In the genomic region with DNA sequence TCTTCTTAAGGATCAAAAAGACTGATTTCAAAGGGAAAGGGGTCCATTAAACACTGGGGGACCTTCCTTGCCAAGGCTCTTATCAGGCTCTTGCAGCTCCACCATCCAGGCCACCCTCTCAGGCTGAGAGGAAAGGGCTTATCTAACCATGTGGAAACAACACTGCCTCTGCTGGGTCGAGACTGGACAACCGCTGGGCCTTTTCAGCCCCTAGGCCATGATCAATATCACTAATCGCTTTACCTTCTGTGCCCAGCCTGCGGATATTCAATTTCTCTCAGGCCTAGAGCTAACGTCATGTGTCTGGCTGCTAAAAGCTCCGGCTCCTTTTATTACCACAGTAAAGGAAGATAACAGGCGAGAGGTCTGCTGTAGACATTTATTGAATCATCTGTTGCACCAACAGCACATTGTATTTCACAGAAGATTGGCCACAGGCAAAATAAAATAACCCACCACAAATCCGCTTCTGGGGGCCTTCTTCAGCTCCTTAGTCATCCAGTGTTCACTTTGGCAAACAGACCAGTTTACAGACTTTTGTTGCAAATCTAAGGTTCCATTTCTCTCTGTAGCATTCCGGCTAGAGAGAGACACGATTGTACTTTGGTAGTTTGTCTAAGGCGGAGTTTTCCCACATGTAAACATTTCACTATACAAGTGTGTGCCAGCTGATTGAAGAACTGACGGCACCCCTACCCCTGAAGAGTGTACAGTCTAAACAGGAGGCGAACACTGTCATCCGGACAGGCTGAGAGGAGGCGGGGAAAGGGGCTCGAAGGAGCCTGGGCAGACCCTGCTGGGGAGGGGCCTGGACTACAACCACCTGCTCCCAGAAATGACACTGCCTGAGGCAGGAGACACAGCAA, we compare ENCODE assay signal across 1 cellular context.
TF ChIP-seq lines count a peak whose summit lies in the region.

No MANE protein-coding gene starts in this region.

TF ChIP-seq in HepG2, 621 proteins besides CTCF, POLR2A, EP300 and RAD21 (continued from another document and continues in another):
- TF ChIP-seq FOXM1 (CRISPR knock-in tag; IDR thresholded peaks at IDR 0.05) = no peak
- TF ChIP-seq, protein P1, sequence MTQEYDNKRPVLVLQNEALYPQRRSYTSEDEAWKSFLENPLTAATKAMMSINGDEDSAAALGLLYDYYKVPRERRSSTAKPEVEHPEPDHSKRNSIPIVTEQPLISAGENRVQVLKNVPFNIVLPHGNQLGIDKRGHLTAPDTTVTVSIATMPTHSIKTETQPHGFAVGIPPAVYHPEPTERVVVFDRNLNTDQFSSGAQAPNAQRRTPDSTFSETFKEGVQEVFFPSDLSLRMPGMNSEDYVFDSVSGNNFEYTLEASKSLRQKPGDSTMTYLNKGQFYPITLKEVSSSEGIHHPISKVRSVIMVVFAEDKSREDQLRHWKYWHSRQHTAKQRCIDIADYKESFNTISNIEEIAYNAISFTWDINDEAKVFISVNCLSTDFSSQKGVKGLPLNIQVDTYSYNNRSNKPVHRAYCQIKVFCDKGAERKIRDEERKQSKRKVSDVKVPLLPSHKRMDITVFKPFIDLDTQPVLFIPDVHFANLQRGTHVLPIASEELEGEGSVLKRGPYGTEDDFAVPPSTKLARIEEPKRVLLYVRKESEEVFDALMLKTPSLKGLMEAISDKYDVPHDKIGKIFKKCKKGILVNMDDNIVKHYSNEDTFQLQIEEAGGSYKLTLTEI (CRISPR knock-in tag; conservative IDR thresholded peaks at IDR 0.05) = no peak
- TF ChIP-seq ZSCAN31 (CRISPR knock-in tag; IDR thresholded peaks at IDR 0.05; ENCODE audit: low read depth) = no peak
- TF ChIP-seq, protein P2, sequence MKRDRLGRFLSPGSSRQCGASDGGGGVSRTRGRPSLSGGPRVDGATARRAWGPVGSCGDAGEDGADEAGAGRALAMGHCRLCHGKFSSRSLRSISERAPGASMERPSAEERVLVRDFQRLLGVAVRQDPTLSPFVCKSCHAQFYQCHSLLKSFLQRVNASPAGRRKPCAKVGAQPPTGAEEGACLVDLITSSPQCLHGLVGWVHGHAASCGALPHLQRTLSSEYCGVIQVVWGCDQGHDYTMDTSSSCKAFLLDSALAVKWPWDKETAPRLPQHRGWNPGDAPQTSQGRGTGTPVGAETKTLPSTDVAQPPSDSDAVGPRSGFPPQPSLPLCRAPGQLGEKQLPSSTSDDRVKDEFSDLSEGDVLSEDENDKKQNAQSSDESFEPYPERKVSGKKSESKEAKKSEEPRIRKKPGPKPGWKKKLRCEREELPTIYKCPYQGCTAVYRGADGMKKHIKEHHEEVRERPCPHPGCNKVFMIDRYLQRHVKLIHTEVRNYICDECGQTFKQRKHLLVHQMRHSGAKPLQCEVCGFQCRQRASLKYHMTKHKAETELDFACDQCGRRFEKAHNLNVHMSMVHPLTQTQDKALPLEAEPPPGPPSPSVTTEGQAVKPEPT (CRISPR knock-in tag; IDR thresholded peaks at IDR 0.05; ENCODE audit: low read depth) = no peak
- TF ChIP-seq POLR2G (IDR thresholded peaks at IDR 0.05; ENCODE audit: low read depth, low read length) = no peak
- TF ChIP-seq, protein P3, sequence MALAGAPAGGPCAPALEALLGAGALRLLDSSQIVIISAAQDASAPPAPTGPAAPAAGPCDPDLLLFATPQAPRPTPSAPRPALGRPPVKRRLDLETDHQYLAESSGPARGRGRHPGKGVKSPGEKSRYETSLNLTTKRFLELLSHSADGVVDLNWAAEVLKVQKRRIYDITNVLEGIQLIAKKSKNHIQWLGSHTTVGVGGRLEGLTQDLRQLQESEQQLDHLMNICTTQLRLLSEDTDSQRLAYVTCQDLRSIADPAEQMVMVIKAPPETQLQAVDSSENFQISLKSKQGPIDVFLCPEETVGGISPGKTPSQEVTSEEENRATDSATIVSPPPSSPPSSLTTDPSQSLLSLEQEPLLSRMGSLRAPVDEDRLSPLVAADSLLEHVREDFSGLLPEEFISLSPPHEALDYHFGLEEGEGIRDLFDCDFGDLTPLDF (CRISPR knock-in tag; IDR thresholded peaks at IDR 0.05) = no peak
- TF ChIP-seq, protein P4, sequence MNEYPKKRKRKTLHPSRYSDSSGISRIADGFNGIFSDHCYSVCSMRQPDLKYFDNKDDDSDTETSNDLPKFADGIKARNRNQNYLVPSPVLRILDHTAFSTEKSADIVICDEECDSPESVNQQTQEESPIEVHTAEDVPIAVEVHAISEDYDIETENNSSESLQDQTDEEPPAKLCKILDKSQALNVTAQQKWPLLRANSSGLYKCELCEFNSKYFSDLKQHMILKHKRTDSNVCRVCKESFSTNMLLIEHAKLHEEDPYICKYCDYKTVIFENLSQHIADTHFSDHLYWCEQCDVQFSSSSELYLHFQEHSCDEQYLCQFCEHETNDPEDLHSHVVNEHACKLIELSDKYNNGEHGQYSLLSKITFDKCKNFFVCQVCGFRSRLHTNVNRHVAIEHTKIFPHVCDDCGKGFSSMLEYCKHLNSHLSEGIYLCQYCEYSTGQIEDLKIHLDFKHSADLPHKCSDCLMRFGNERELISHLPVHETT (CRISPR knock-in tag; conservative IDR thresholded peaks at IDR 0.05) = no peak
- TF ChIP-seq XRCC5 (optimal IDR thresholded peaks at IDR 0.05; ENCODE audit: low read length) = peak; percentile 74
- no peak for TF ChIP-seq NR3C1 (CRISPR knock-in tag; IDR thresholded peaks at IDR 0.05)
- TF ChIP-seq, protein P5, sequence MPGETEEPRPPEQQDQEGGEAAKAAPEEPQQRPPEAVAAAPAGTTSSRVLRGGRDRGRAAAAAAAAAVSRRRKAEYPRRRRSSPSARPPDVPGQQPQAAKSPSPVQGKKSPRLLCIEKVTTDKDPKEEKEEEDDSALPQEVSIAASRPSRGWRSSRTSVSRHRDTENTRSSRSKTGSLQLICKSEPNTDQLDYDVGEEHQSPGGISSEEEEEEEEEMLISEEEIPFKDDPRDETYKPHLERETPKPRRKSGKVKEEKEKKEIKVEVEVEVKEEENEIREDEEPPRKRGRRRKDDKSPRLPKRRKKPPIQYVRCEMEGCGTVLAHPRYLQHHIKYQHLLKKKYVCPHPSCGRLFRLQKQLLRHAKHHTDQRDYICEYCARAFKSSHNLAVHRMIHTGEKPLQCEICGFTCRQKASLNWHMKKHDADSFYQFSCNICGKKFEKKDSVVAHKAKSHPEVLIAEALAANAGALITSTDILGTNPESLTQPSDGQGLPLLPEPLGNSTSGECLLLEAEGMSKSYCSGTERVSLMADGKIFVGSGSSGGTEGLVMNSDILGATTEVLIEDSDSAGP (CRISPR knock-in tag; IDR thresholded peaks at IDR 0.05; ENCODE audit: borderline replicate concordance) = peak; percentile 10; the same call in 1 of the 2 replicates
- no peak for TF ChIP-seq ZBTB8A (CRISPR knock-in tag; IDR thresholded peaks at IDR 0.05; ENCODE audit: borderline replicate concordance, low read depth)
- TF ChIP-seq GTF2F1 (IDR thresholded peaks at IDR 0.05; ENCODE audit: low read length) = no peak
- no peak for TF ChIP-seq ZNF788 (CRISPR knock-in tag; IDR thresholded peaks at IDR 0.05; ENCODE audit: borderline replicate concordance)
- no peak for TF ChIP-seq GZF1 (CRISPR knock-in tag; IDR thresholded peaks at IDR 0.05)
- TF ChIP-seq TBL1XR1 (IDR thresholded peaks at IDR 0.05; ENCODE audit: borderline replicate concordance, low read length, partially characterized antibody) = no peak
- no peak for TF ChIP-seq NAIF1 (CRISPR knock-in tag; IDR thresholded peaks at IDR 0.05; ENCODE audit: borderline replicate concordance)
- TF ChIP-seq ZFX (CRISPR knock-in tag; IDR thresholded peaks at IDR 0.05; ENCODE audit: low read depth) = peak; percentile 58; the same call in 1 of the 2 replicates
- TF ChIP-seq, protein P6, sequence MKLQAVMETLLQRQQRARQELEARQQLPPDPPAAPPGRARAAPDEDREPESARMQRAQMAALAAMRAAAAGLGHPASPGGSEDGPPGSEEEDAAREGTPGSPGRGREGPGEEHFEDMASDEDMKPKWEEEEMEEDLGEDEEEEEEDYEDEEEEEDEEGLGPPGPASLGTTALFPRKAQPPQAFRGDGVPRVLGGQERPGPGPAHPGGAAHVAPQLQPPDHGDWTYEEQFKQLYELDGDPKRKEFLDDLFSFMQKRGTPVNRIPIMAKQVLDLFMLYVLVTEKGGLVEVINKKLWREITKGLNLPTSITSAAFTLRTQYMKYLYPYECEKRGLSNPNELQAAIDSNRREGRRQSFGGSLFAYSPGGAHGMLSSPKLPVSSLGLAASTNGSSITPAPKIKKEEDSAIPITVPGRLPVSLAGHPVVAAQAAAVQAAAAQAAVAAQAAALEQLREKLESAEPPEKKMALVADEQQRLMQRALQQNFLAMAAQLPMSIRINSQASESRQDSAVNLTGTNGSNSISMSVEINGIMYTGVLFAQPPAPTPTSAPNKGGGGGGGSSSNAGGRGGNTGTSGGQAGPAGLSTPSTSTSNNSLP (IDR thresholded peaks at IDR 0.05; ENCODE audit: low read depth, low read length) = no peak
- TF ChIP-seq HDAC1 (CRISPR knock-in tag; IDR thresholded peaks at IDR 0.05) = peak; percentile 85
- TF ChIP-seq, protein P7, sequence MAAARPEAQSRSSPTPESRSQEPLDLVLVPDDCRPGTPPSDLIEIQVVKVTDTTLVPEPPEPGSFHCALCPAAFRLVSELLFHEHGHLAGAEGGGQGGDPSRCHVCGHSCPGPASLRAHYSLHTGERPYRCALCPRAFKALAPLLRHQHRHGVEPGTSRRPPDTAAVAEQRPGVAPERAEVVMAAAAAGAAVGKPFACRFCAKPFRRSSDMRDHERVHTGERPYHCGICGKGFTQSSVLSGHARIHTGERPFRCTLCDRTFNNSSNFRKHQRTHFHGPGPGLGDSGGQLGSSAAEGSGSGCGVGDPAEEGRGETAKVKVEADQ (CRISPR knock-in tag; IDR thresholded peaks at IDR 0.05; ENCODE audit: borderline replicate concordance) = no peak
- TF ChIP-seq, protein P8, sequence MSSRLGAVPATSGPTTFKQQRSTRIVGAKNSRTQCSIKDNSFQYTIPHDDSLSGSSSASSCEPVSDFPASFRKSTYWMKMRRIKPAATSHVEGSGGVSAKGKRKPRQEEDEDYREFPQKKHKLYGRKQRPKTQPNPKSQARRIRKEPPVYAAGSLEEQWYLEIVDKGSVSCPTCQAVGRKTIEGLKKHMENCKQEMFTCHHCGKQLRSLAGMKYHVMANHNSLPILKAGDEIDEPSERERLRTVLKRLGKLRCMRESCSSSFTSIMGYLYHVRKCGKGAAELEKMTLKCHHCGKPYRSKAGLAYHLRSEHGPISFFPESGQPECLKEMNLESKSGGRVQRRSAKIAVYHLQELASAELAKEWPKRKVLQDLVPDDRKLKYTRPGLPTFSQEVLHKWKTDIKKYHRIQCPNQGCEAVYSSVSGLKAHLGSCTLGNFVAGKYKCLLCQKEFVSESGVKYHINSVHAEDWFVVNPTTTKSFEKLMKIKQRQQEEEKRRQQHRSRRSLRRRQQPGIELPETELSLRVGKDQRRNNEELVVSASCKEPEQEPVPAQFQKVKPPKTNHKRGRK (CRISPR knock-in tag; IDR thresholded peaks at IDR 0.05) = no peak
- no peak for TF ChIP-seq SP1 (IDR thresholded peaks at IDR 0.05)
- no peak for TF ChIP-seq SP1 (CRISPR knock-in tag; IDR thresholded peaks at IDR 0.05)
- TF ChIP-seq IRF2 (CRISPR knock-in tag; IDR thresholded peaks at IDR 0.05) = no peak; the same call in 1 of the 2 replicates
- TF ChIP-seq MAFF (IDR thresholded peaks at IDR 0.05; ENCODE audit: low read depth, low read length) = no peak
- TF ChIP-seq, protein P9, sequence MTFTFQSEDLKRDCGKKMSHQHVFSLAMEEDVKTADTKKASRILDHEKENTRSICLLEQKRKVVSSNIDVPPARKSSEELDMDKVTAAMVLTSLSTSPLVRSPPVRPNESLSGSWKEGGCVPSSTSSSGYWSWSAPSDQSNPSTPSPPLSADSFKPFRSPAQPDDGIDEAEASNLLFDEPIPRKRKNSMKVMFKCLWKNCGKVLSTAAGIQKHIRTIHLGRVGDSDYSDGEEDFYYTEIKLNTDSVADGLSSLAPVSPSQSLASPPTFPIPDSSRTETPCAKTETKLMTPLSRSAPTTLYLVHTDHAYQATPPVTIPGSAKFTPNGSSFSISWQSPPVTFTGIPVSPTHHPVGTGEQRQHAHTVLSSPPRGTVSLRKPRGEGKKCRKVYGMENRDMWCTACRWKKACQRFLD (CRISPR knock-in tag; IDR thresholded peaks at IDR 0.05; ENCODE audit: borderline replicate concordance) = no peak
- TF ChIP-seq ZFAT (CRISPR knock-in tag; conservative IDR thresholded peaks at IDR 0.05) = no peak
- TF ChIP-seq ZNF234 (CRISPR knock-in tag; conservative IDR thresholded peaks at IDR 0.05) = no peak
- no peak for TF ChIP-seq FOXJ3 (CRISPR knock-in tag; IDR thresholded peaks at IDR 0.05; ENCODE audit: borderline replicate concordance)
- TF ChIP-seq, protein P10, sequence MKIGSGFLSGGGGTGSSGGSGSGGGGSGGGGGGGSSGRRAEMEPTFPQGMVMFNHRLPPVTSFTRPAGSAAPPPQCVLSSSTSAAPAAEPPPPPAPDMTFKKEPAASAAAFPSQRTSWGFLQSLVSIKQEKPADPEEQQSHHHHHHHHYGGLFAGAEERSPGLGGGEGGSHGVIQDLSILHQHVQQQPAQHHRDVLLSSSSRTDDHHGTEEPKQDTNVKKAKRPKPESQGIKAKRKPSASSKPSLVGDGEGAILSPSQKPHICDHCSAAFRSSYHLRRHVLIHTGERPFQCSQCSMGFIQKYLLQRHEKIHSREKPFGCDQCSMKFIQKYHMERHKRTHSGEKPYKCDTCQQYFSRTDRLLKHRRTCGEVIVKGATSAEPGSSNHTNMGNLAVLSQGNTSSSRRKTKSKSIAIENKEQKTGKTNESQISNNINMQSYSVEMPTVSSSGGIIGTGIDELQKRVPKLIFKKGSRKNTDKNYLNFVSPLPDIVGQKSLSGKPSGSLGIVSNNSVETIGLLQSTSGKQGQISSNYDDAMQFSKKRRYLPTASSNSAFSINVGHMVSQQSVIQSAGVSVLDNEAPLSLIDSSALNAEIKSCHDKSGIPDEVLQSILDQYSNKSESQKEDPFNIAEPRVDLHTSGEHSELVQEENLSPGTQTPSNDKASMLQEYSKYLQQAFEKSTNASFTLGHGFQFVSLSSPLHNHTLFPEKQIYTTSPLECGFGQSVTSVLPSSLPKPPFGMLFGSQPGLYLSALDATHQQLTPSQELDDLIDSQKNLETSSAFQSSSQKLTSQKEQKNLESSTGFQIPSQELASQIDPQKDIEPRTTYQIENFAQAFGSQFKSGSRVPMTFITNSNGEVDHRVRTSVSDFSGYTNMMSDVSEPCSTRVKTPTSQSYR (CRISPR knock-in tag; IDR thresholded peaks at IDR 0.05; ENCODE audit: borderline replicate concordance) = no peak
- TF ChIP-seq ZNF790 (CRISPR knock-in tag; IDR thresholded peaks at IDR 0.05; ENCODE audit: borderline replicate concordance) = no peak
- TF ChIP-seq KAT8 (CRISPR knock-in tag; IDR thresholded peaks at IDR 0.05) = no peak
- no peak for TF ChIP-seq NFKBIZ (CRISPR knock-in tag; IDR thresholded peaks at IDR 0.05)
- no peak for TF ChIP-seq ZNF33A (CRISPR knock-in tag; IDR thresholded peaks at IDR 0.05; ENCODE audit: borderline replicate concordance)
- no peak for TF ChIP-seq GFI1 (CRISPR knock-in tag; IDR thresholded peaks at IDR 0.05; ENCODE audit: borderline replicate concordance)
- no peak for TF ChIP-seq KDM3A (CRISPR knock-in tag; IDR thresholded peaks at IDR 0.05; ENCODE audit: low read depth)
- TF ChIP-seq ZNF589 (CRISPR knock-in tag; conservative IDR thresholded peaks at IDR 0.05) = no peak
- TF ChIP-seq, protein P11, sequence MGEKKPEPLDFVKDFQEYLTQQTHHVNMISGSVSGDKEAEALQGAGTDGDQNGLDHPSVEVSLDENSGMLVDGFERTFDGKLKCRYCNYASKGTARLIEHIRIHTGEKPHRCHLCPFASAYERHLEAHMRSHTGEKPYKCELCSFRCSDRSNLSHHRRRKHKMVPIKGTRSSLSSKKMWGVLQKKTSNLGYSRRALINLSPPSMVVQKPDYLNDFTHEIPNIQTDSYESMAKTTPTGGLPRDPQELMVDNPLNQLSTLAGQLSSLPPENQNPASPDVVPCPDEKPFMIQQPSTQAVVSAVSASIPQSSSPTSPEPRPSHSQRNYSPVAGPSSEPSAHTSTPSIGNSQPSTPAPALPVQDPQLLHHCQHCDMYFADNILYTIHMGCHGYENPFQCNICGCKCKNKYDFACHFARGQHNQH (CRISPR knock-in tag; IDR thresholded peaks at IDR 0.05) = peak; percentile 99
- no peak for TF ChIP-seq FIP1L1 (IDR thresholded peaks at IDR 0.05; ENCODE audit: borderline replicate concordance, insufficient read depth, low read depth, low read length)
- TF ChIP-seq ZFP1 (CRISPR knock-in tag; IDR thresholded peaks at IDR 0.05) = no peak
- peak; percentile 57; the same call in 1 of the 2 replicates for TF ChIP-seq ZMYM3 (CRISPR knock-in tag; IDR thresholded peaks at IDR 0.05)
